1 cellular context compared by ENCODE assay signal in genomic region chr1:168170552-168171508, GRCh38.
A peak's percentile ranks its signal among the peaks of the same experiment; 100 is the strongest.
TF ChIP-seq lines count a peak whose summit lies in the region.

No MANE protein-coding gene starts in this region.

TF ChIP-seq in K562, 482 proteins besides CTCF, POLR2A, EP300 and RAD21 (continues in another document):
- TF ChIP-seq BMI1 (IDR thresholded peaks at IDR 0.05; ENCODE audit: low read length) (no peak), CBFA2T2 (conservative IDR thresholded peaks at IDR 0.05) (no peak), FUS (optimal IDR thresholded peaks at IDR 0.05; ENCODE audit: low read depth, low read length) (no peak), ZNF384 (IDR thresholded peaks at IDR 0.05; ENCODE audit: low read depth, low read length) (peak; percentile 65), ARID2 (IDR thresholded peaks at IDR 0.05) (no peak), ZNF584 (CRISPR knock-in tag; IDR thresholded peaks at IDR 0.05; ENCODE audit: low read depth) (peak; percentile 51; the same call in 1 of the 2 replicates), PRDM10 (IDR thresholded peaks at IDR 0.05; ENCODE audit: partially characterized antibody) (no peak), GATA2 (CRISPR knock-in tag; IDR thresholded peaks at IDR 0.05) (no peak), CHD1 (IDR thresholded peaks at IDR 0.05; ENCODE audit: low read length) (no peak), MEIS2 (IDR thresholded peaks at IDR 0.05; ENCODE audit: partially characterized antibody) (peak; percentile 3), TSHZ1 (CRISPR knock-in tag; IDR thresholded peaks at IDR 0.05) (no peak), ZNF395 (CRISPR knock-in tag; IDR thresholded peaks at IDR 0.05) (peak; percentile 65; the same call in 1 of the 2 replicates), CEBPG (CRISPR knock-in tag; IDR thresholded peaks at IDR 0.05) (no peak), CEBPG (tag; conservative IDR thresholded peaks at IDR 0.05 in 1 of 2, IDR thresholded peaks at IDR 0.05 in 1 of 2) (peak in 1 of 2 experiments; percentile 51; a peak in 1 of 4 replicates), ELK3 (CRISPR knock-in tag; IDR thresholded peaks at IDR 0.05) (no peak), MTF1 (CRISPR knock-in tag; IDR thresholded peaks at IDR 0.05; ENCODE audit: borderline replicate concordance) (no peak), ERF (CRISPR knock-in tag; IDR thresholded peaks at IDR 0.05) (no peak), ZBTB26 (CRISPR knock-in tag; IDR thresholded peaks at IDR 0.05) (no peak), TFAP4 (CRISPR knock-in tag; IDR thresholded peaks at IDR 0.05; ENCODE audit: borderline replicate concordance) (no peak), TAF15 (IDR thresholded peaks at IDR 0.05; ENCODE audit: low read depth, low read length) (no peak), NR0B1 (IDR thresholded peaks at IDR 0.05; ENCODE audit: partially characterized antibody) (no peak), MBD2 (IDR thresholded peaks at IDR 0.05; ENCODE audit: borderline replicate concordance, low read depth) (no peak), HES1 (IDR thresholded peaks at IDR 0.05; ENCODE audit: low read depth) (no peak), TBL1XR1 (IDR thresholded peaks at IDR 0.05; ENCODE audit: low read length in 2 of 2) (no peak), SRSF9 (IDR thresholded peaks at IDR 0.05; ENCODE audit: borderline replicate concordance, low read depth, low read length) (no peak), RAD51 (IDR thresholded peaks at IDR 0.05; ENCODE audit: borderline replicate concordance, low read depth) (peak; percentile 56; the same call in 1 of the 2 replicates), TGIF2 (CRISPR knock-in tag; IDR thresholded peaks at IDR 0.05) (no peak), ZBTB33 (CRISPR knock-in tag; IDR thresholded peaks at IDR 0.05) (no peak), ZNF311 (CRISPR knock-in tag; IDR thresholded peaks at IDR 0.05) (no peak), KAT2B (IDR thresholded peaks at IDR 0.05; ENCODE audit: low read depth, low read length) (no peak), USF1 (CRISPR knock-in tag; IDR thresholded peaks at IDR 0.05) (peak; percentile 78), ARID4B (CRISPR knock-in tag; IDR thresholded peaks at IDR 0.05) (no peak), JUN (IDR thresholded peaks at IDR 0.05; ENCODE audit: borderline replicate concordance, low read depth, low read length) (no peak), JUN (CRISPR knock-in tag; IDR thresholded peaks at IDR 0.05; ENCODE audit: borderline replicate concordance) (no peak), CBX1 (IDR thresholded peaks at IDR 0.05; ENCODE audit: low read depth) (no peak), CREM (IDR thresholded peaks at IDR 0.05; ENCODE audit: low read depth) (no peak), SAFB (IDR thresholded peaks at IDR 0.05; ENCODE audit: borderline replicate concordance, low read depth, low read length) (no peak), FOXA3 (CRISPR knock-in tag; conservative IDR thresholded peaks at IDR 0.05 in 1 of 2, IDR thresholded peaks at IDR 0.05 in 1 of 2) (no peak)
